In genomic region chr6:51949451-51949850, GRCh38 we compare ENCODE assay signal across 24 cellular contexts.
"Had no signal": no experiment of that assay in that cellular context is flagged by ENCODE, and none has a peak within 500 bp of the region (broad histone marks: within the 10 kb centered on the region; RNA-seq: fewer than 3 reads in every experiment).

No MANE protein-coding gene starts in this region.

- H3K4me3 ChIP-seq: esophagus squamous epithelium, heart right ventricle, sigmoid colon, thoracic aorta, uterus had no signal

- H3K27ac ChIP-seq: brain microvascular endothelial cell, esophagus squamous epithelium, heart right ventricle, sigmoid colon, thoracic aorta, uterus had no signal

- H3K36me3 ChIP-seq: brain microvascular endothelial cell, esophagus squamous epithelium, heart right ventricle, sigmoid colon, thoracic aorta, uterus had no signal

- H3K27me3 ChIP-seq: brain microvascular endothelial cell, sigmoid colon, uterus had no signal

- H3K9me3 ChIP-seq: esophagus squamous epithelium, heart right ventricle, sigmoid colon, thoracic aorta, uterus had no signal

- ATAC-seq: heart right ventricle; left cardiac atrium; stimulated activated effector memory CD8-positive, alpha-beta T cell treated with anti-CD3 and anti-CD28 coated beads, Interleukin-12 subunit alpha, Interleukin-12 subunit beta, amount 100 ng/mL, for 72 hours had no signal

- DNase-seq: activated CD4-positive, alpha-beta memory T cell treated with anti-CD3 and anti-CD28 coated beads for 36 hours; activated CD4-positive, alpha-beta T cell treated with anti-CD3 and anti-CD28 coated beads, Interleukin-2, amount 10 ng/mL, durations not matched to agents 24 days and 14 days; activated CD4-positive, CD25-positive, alpha-beta regulatory T cell treated with anti-CD3 and anti-CD28 coated beads, Interleukin-2, amount 50 U/mL, for 72 hours; activated CD8-positive, alpha-beta memory T cell treated with anti-CD3 and anti-CD28 coated beads, Interleukin-2, amount 50 U/mL, for 4 hours; activated effector memory CD4-positive, alpha-beta T cell treated with anti-CD3 and anti-CD28 coated beads, Interleukin-2, amount 50 U/mL, for 16 hours; activated naive CD4-positive, alpha-beta T cell treated with anti-CD3 and anti-CD28 coated beads, Interleukin-2, amount 50 U/mL, for 16 hours; activated T-cell treated with anti-CD3 and anti-CD28 coated beads, Interleukin-2, amount 50 U/mL, for 1 hour; amniotic stem cell; brain microvascular endothelial cell; cortex of kidney; esophagus squamous epithelium; foreskin melanocyte; heart right ventricle; left cardiac atrium; mammary epithelial cell; naive B cell; sigmoid colon; small intestine; stimulated activated CD4-positive, alpha-beta T cell treated with anti-CD3 and anti-CD28 coated beads, Interleukin-4, amount 100 ng/mL, for 24 hours; SW 1271; T-helper 9 cell; uterus had no signal
